Comparison of ENCODE assay signal across 15 cellular contexts in genomic region chr3:122247825-122248185, GRCh38.
DNase-seq lines count a peak whose midpoint lies in the region; ATAC-seq, FAIRE-seq and TF ChIP-seq lines count a peak whose summit lies in the region.
"Had no signal": no experiment of that assay in that cellular context is flagged by ENCODE, and none has a peak within 500 bp of the region (broad histone marks: within the 10 kb centered on the region; RNA-seq: fewer than 3 reads in every experiment).

No MANE protein-coding gene starts in this region.

- H3K27me3 ChIP-seq in endocrine pancreas (ENCODE audit: control insufficient read depth, insufficient read depth, low read length) (no peaks in the 10 kb centered on the region), MG63 (peaks cover 10% of the 10 kb centered on the region)
- H3K27me3 ChIP-seq: pancreas had no signal

- ATAC-seq in GM18517 (IDR thresholded peaks at IDR 0.05; ENCODE audit: unreplicated experiment): no peak
- ATAC-seq: activated CD8-positive, alpha-beta memory T cell treated with anti-CD3 and anti-CD28 coated beads, Interleukin-2, amount 10 ng/mL, durations not matched to agents 7 days and 5 days had no signal

- TF ChIP-seq CTCF in AG10803 (conservative IDR thresholded peaks at IDR 0.05; ENCODE audit: low read length): no peak

- H3K9me3 ChIP-seq in endocrine pancreas (ENCODE audit: control insufficient read depth, low read length) (no peaks in the 10 kb centered on the region), MG63 (no peaks in the 10 kb centered on the region)
- H3K9me3 ChIP-seq: pancreas had no signal

- no peak overlapping the region for H3K9ac ChIP-seq in endocrine pancreas (ENCODE audit: control insufficient read depth, insufficient read depth, low read length)

- no peak overlapping the region for H3K4me3 ChIP-seq in AG10803 (ENCODE audit: low read length)
- peak overlapping the region; percentile 54 for H3K4me3 ChIP-seq in endocrine pancreas (ENCODE audit: control insufficient read depth, insufficient read depth, low read length)
- no peak overlapping the region for H3K4me3 ChIP-seq in MG63
- H3K4me3 ChIP-seq: pancreas had no signal

- DNase-seq in AG10803 (ENCODE audit: low read depth): peak; percentile 29
- DNase-seq in GM19239 (ENCODE audit: insufficient read length, low spot score): no peak
- peak; percentile 3 for DNase-seq in NCI-H1092 (lab: John Stamatoyannopoulos, UW)
- DNase-seq in NCI-H524 (lab: John Stamatoyannopoulos, UW): no peak
- DNase-seq in MG63: no peak
- DNase-seq in urothelium cell line (ENCODE audit: low spot score): no peak
- DNase-seq: ACHN; activated CD8-positive, alpha-beta memory T cell treated with anti-CD3 and anti-CD28 coated beads, Interleukin-2, amount 10 ng/mL, durations not matched to agents 7 days and 5 days; GDM1; mammary epithelial cell; NCI-H2081; pancreas; RPMI8226 had no signal

- FAIRE-seq in GM19239 (lab: Jason Lieb, UNC) (peak; percentile 90), urothelium cell line (lab: Jason Lieb, UNC) (no peak)
- FAIRE-seq: pancreas had no signal

- H3K36me3 ChIP-seq in endocrine pancreas (ENCODE audit: control insufficient read depth, insufficient read depth, low read length) (no peaks in the 10 kb centered on the region), MG63 (no peaks in the 10 kb centered on the region)
- H3K36me3 ChIP-seq: pancreas had no signal

- H3K4me1 ChIP-seq in endocrine pancreas (ENCODE audit: control insufficient read depth, insufficient read depth, low read length): no peaks in the 10 kb centered on the region
- H3K4me1 ChIP-seq: pancreas had no signal

Comparison
In these comparisons a context has a peak if more than half of its experiments do, and no peak if none do; other contexts are left out.
1. DNase-seq: peak in AG10803 (single experiment) and NCI-H1092 (single experiment); none in GM19239 (single experiment), NCI-H524 (0 of 2), MG63 (single experiment) and urothelium cell line (single experiment).